In genomic region chr3:13019243-13019701, GRCh38 we compare ENCODE assay signal across 8 cellular contexts. TPM values are rescaled to one million over a fixed set of nuclear protein-coding genes. Genes with fewer than 3 reads are reported as not detected.
DNase-seq lines count a peak whose midpoint lies in the region; ATAC-seq and TF ChIP-seq lines count a peak whose summit lies in the region.

No MANE protein-coding gene starts in this region.

- CTCF ChIA-PET in BJ (lab: Yijun Ruan, JAX), result interaction anchor here (1.3 to 1.9 kb wide), 2 partner anchors 24 to 167 kb away, joined by 3 to 9 read pairs; no protein-coding TSS in a partner anchor
- CTCF ChIA-PET in CD8-positive, alpha-beta T cell (lab: Charles Lee), result interaction anchor here (1.4 kb wide), 1 partner anchor 19 kb away, joined by 3 read pairs; no protein-coding TSS in a partner anchor

- no peak overlapping the region for H3K4me3 ChIP-seq in BJ (ENCODE audit: low read depth, low read length)
- H3K4me3 ChIP-seq in CD8-positive, alpha-beta T cell (ENCODE audit: low read depth, low read length), result no peak overlapping the region

- no peak overlapping the region for H3K27ac ChIP-seq in CD8-positive, alpha-beta T cell (ENCODE audit: low read depth, low read length)

- H3K36me3 ChIP-seq in BJ (ENCODE audit: control insufficient read depth, insufficient read depth, low read length), result no peaks in the 10 kb centered on the region
- H3K36me3 ChIP-seq in CD8-positive, alpha-beta T cell (ENCODE audit: insufficient read depth, low read length), result no peaks in the 10 kb centered on the region

- H3K27me3 ChIP-seq in BJ (ENCODE audit: control insufficient read depth, insufficient read depth, low read length), result no peaks in the 10 kb centered on the region
- H3K27me3 ChIP-seq in CD8-positive, alpha-beta T cell (ENCODE audit: insufficient read depth, low read length), result no peaks in the 10 kb centered on the region

- no peak overlapping the region for H3K27ac Mint-ChIP-seq in nephron progenitor cell
- H3K27ac Mint-ChIP-seq in CD8-positive, alpha-beta T cell, result no peak overlapping the region

- intact Hi-C loops in CD8-positive, alpha-beta T cell (cut with DNase I, micrococcal nuclease), result loop anchor here (10.0 kb wide), 6 partner anchors 354 to 1106 kb away; partner anchors contain the start of genes CHCHD4 (in 1 of the 2), MKRN2 (in 1 of the 2), RAF1 (in 1 of the 2) and TMEM43 (in 1 of the 2)

- ATAC-seq in CD8-positive, alpha-beta T cell, result no peak

- H3K4me1 ChIP-seq in CD8-positive, alpha-beta T cell (ENCODE audit: insufficient read depth, low read length), result peaks cover 28% of the 10 kb centered on the region

- H3K4me1 Mint-ChIP-seq in nephron progenitor cell, result peaks cover 79% of the 10 kb centered on the region
- peaks cover 25% of the 10 kb centered on the region for H3K4me1 Mint-ChIP-seq in CD8-positive, alpha-beta T cell (ENCODE audit: low read depth)

- no peaks in the 10 kb centered on the region for H3K27me3 Mint-ChIP-seq in nephron progenitor cell (ENCODE audit: low read depth, poor library complexity)
- no peaks in the 10 kb centered on the region for H3K27me3 Mint-ChIP-seq in CD8-positive, alpha-beta T cell (ENCODE audit: low read depth)

- DNase-seq in BJ (ENCODE audit: low read depth), result peak; percentile 54
- peak; percentile 54 for DNase-seq in NCI-H226
- DNase-seq in fibroblast of gingiva (ENCODE audit: low read depth), result peak; percentile 79
- peak; percentile 76 for DNase-seq in nephron progenitor cell
- DNase-seq in NCI-H2107 (lab: John Stamatoyannopoulos, UW), result no peak
- no peak for DNase-seq in stimulated activated naive CD4-positive, alpha-beta T cell (lab: John Stamatoyannopoulos, UW)
- no peak for DNase-seq in CD8-positive, alpha-beta T cell
- no peak for DNase-seq in NCI-H82 treated with DMSO at 0.1 percent for 48 hours (lab: John Stamatoyannopoulos, UW; ENCODE audit: unreplicated experiment)

- TF ChIP-seq CTCF in BJ (IDR thresholded peaks at IDR 0.05; ENCODE audit: insufficient read depth, low read depth, low read length) (no peak), nephron progenitor cell (IDR thresholded peaks at IDR 0.05) (no peak)
- no peak for TF ChIP-seq CTCF in CD8-positive, alpha-beta T cell (IDR thresholded peaks at IDR 0.05)

- peaks cover 4% of the 10 kb centered on the region for H3K36me3 Mint-ChIP-seq in nephron progenitor cell (ENCODE audit: low read depth)
- H3K36me3 Mint-ChIP-seq in CD8-positive, alpha-beta T cell, result no peaks in the 10 kb centered on the region

- H3K4me3 Mint-ChIP-seq in nephron progenitor cell, result peak overlapping the region; percentile 42
- no peak overlapping the region for H3K4me3 Mint-ChIP-seq in CD8-positive, alpha-beta T cell

- no peaks in the 10 kb centered on the region for H3K9me3 Mint-ChIP-seq in nephron progenitor cell
- H3K9me3 Mint-ChIP-seq in CD8-positive, alpha-beta T cell, result no peaks in the 10 kb centered on the region

- POLR2A ChIA-PET in BJ (lab: Charles Lee), result no interaction called here
- POLR2A ChIA-PET in CD8-positive, alpha-beta T cell (lab: Charles Lee), result interaction anchor here (1.4 kb wide), 1 partner anchor 19 kb away, joined by 3 read pairs; no protein-coding TSS in a partner anchor

- no peaks in the 10 kb centered on the region for H3K9me3 ChIP-seq in CD8-positive, alpha-beta T cell (ENCODE audit: low read length)

RNA-seq across cellular contexts. Expression of gene IQSEC1, which starts 54.0 kb away (rescaled TPM):
- polyA plus RNA-seq in BJ (2011; rRNA removed), result 3.5 and 4.8 TPM in 2 replicates
- polyA minus RNA-seq in BJ (2011; rRNA and poly(A)+ RNA removed), result 7.5 and 8.8 TPM in 2 replicates
- total RNA-seq in CD8-positive, alpha-beta T cell, result 10 to 100 TPM; 71.2 to 79.0 TPM

Comparison
In these comparisons a context has a peak if more than half of its experiments do, and no peak if none do; other contexts are left out.
1. DNase-seq: peak in BJ (single experiment), NCI-H226 (single experiment), fibroblast of gingiva (single experiment) and nephron progenitor cell (single experiment); none in NCI-H2107 (single experiment), stimulated activated naive CD4-positive, alpha-beta T cell (0 of 6), CD8-positive, alpha-beta T cell (0 of 7) and NCI-H82 treated with DMSO at 0.1 percent for 48 hours (single experiment).